7 cellular contexts compared by ENCODE assay signal in genomic region chr13:61188057-61188456, GRCh38.
"Had no signal": no experiment of that assay in that cellular context is flagged by ENCODE, and none has a peak within 500 bp of the region (broad histone marks: within the 10 kb centered on the region; RNA-seq: fewer than 3 reads in every experiment).

No MANE protein-coding gene starts in this region.

- DNase-seq: IMR-90, KBM-7, KG1 had no signal

- H3K4me3 ChIP-seq: K562 had no signal

- H3K9ac ChIP-seq: KMS-11 had no signal

- ATAC-seq: K562 had no signal

- H3K4me2 ChIP-seq: KMS-11 had no signal

- H3K27ac ChIP-seq: HL-60, KMS-11 had no signal

- FAIRE-seq: HTR-8/SVneo, K562 had no signal
